8 cellular contexts compared by ENCODE assay signal in the genomic region with DNA sequence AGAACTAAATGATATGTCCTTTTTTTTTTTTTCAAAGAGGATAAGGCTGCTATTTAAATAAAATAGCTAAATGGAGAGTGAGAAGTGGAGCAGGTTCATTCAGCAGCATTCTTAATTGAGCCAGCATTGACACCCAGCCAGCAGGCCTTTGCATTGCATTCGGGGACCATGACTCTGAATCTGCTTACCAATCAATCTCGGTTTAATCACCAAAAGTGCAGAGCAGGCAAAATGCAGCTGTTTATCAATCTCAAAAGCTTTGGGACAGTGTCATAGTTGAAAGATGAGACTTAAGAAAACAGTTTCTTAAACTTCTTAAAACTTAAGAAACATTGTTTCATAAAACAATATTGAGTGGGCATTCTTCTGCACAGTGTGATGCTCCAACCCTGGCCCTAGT.
"Had no signal": no experiment of that assay in that cellular context is flagged by ENCODE, and none has a peak within 500 bp of the region (broad histone marks: within the 10 kb centered on the region; RNA-seq: fewer than 3 reads in every experiment).

No MANE protein-coding gene starts in this region.

- H3K27ac ChIP-seq: HL-60 had no signal

- DNase-seq: H9, HCEC 1CT, IMR-90, KBM-7 had no signal

- H3K4me2 ChIP-seq: GM23338 had no signal

- H3K4me3 ChIP-seq: GM23338 had no signal

- H2AFZ ChIP-seq: GM23338 had no signal

- FAIRE-seq: H1, H54 had no signal
